Comparison of ENCODE assay signal across 11 cellular contexts in the genomic region with DNA sequence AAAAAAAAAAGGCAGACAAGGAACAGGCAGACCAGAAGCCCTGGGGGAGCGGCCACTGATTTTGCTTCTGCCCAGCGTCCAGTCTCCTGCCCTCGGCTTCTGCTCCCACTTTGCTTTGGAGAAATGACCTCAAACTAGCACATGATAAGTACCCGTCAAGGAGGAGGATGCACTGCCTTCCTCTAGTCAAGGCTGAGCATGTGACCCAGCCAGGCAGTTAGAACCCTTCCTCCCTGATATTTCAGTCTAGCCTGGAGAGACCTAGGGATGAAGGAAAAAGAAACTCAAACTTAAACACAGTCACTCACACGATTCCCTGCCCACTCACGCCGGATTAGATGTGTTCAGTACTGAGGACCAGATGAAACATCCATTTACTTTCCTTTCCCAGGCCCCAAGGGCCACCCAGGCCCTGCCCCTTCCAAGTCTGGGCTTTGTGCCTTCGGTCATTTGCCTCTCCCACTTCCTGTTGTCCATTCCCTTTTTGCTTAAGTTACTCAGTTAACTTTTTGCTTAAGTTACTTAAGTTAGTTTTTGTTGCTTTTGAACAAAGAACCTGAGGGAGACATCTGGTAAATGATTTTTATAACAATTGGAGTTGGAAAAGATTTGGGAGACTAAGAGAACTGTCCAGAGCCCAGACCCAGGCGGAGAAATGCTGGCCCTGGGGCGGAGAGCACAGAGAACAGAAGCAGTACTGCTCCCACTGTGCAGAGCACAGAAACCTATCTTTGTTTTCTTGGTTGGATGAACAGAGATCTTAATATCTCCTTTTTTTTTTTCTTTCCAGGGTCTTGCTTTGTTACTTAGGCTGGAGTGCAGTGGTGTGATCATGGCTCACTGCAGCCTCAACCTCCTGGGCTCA. TPM values are rescaled to one million over a fixed set of nuclear protein-coding genes. Genes with fewer than 3 reads are reported as not detected.
A peak's percentile ranks its signal among the peaks of the same experiment; 100 is the strongest.
DNase-seq lines count a peak whose midpoint lies in the region; ATAC-seq and TF ChIP-seq lines count a peak whose summit lies in the region.
"Had no signal": no experiment of that assay in that cellular context is flagged by ENCODE, and none has a peak within 500 bp of the region (broad histone marks: within the 10 kb centered on the region; RNA-seq: fewer than 3 reads in every experiment).

No MANE protein-coding gene starts in this region.

- no TSS peak for BruUV-seq in PC-3 (replicated peaks; lab: Mats Ljungman, UMichigan)

- H3K4me2 ChIP-seq in PC-3 (ENCODE audit: low read length), result no peak overlapping the region

- H3K4me3 ChIP-seq in PC-3 (ENCODE audit: low read length) (no peak overlapping the region), fibroblast of mammary gland (ENCODE audit: control insufficient read depth, low read depth, low read length) (no peak overlapping the region), thoracic aorta (peak overlapping the region; percentile 22)

- DNase-seq in PC-3 (no peak), fibroblast of mammary gland (ENCODE audit: low read depth) (peak; percentile 79), mesothelial cell of epicardium (ENCODE audit: low spot score in 2 of 2, unreplicated experiment in 2 of 2) (no peak), thoracic aorta (ENCODE audit: low spot score) (no peak), SKM-1 (lab: John Stamatoyannopoulos, UW; ENCODE audit: unreplicated experiment) (no peak), left colon (no peak)
- no peak for DNase-seq in NK-92 treated with Interleukin-12 subunit alpha and Interleukin-12 subunit beta, amount 100 ng/mL, for 24 hours (lab: John Stamatoyannopoulos, UW)
- no peak for DNase-seq in stimulated activated naive B cell treated with anti-CD40 and anti-IgM and Interleukin-4, amounts not matched to agents 10 μg/mL and 1 μg/mL and 100 μg/mL, for 72 hours
- DNase-seq: NCI-H446 treated with DMSO at 0.1 percent for 48 hours; stimulated activated CD4-positive, alpha-beta T cell treated with anti-CD3 and anti-CD28 coated beads, Interleukin-2, amount 100 ng/mL, for 24 hours had no signal

- H3K4me1 ChIP-seq in PC-3 (ENCODE audit: insufficient read depth, low read length) (0 out of 2 replicates have a peak, but pooled peaks cover 5% of the 10 kb centered on the region), thoracic aorta (ENCODE audit: control insufficient read depth in 1 of 2, low read depth in 2 of 2) (peaks cover 3 to 11% of the 10 kb centered on the region in 2 donors)

- H3K27ac Mint-ChIP-seq in mesothelial cell of epicardium, result peak overlapping the region; percentile 9
- no peak overlapping the region for H3K27ac Mint-ChIP-seq in stimulated activated naive B cell treated with anti-CD40 and anti-IgM and Interleukin-4, amounts not matched to agents 10 μg/mL and 1 μg/mL and 100 μg/mL, for 72 hours
- H3K27ac Mint-ChIP-seq: T-cell had no signal

- no peaks in the 10 kb centered on the region for H3K9me3 ChIP-seq in PC-3 (ENCODE audit: low read length)
- no peaks in the 10 kb centered on the region for H3K9me3 ChIP-seq in thoracic aorta

- no peaks in the 10 kb centered on the region for H3K9me2 ChIP-seq in PC-3 (replicated peaks; ENCODE audit: low read length)

- peaks cover 3% of the 10 kb centered on the region for H3K9me3 Mint-ChIP-seq in mesothelial cell of epicardium
- H3K9me3 Mint-ChIP-seq in stimulated activated naive B cell treated with anti-CD40 and anti-IgM and Interleukin-4, amounts not matched to agents 10 μg/mL and 1 μg/mL and 100 μg/mL, for 72 hours, result no peaks in the 10 kb centered on the region
- H3K9me3 Mint-ChIP-seq: T-cell had no signal

- H3F3A ChIP-seq in PC-3 (ENCODE audit: low read length, unreplicated experiment), result no peaks in the 10 kb centered on the region

- POLR2A ChIA-PET in PC-3 (lab: Charles Lee; ENCODE audit: unreplicated experiment), result no interaction called here

- peaks cover 3% of the 10 kb centered on the region for H3K4me1 Mint-ChIP-seq in mesothelial cell of epicardium
- H3K4me1 Mint-ChIP-seq in stimulated activated naive B cell treated with anti-CD40 and anti-IgM and Interleukin-4, amounts not matched to agents 10 μg/mL and 1 μg/mL and 100 μg/mL, for 72 hours, result peaks cover 7 to 13% of the 10 kb centered on the region in 2 donors

- ATAC-seq in PC-3 (peak; percentile 71), thoracic aorta (ENCODE audit: insufficient number of reproducible peaks, low FRiP score, low read depth) (peak; percentile 76), left colon (no peak)
- ATAC-seq in stimulated activated naive B cell treated with anti-CD40 and anti-IgM and Interleukin-4, amounts not matched to agents 10 μg/mL and 1 μg/mL and 100 μg/mL, for 72 hours (replicated peaks), result no peak
- ATAC-seq: T-cell had no signal

- H3K27ac ChIP-seq in PC-3 (ENCODE audit: low read length) (no peak overlapping the region), thoracic aorta (peak overlapping the region; percentile 53 to 64)

- H3K79me2 ChIP-seq in PC-3 (ENCODE audit: low read length), result no peaks in the 10 kb centered on the region

- CTCF ChIA-PET in PC-3 (lab: Charles Lee), result no interaction called here

- no peaks in the 10 kb centered on the region for H4K20me1 ChIP-seq in PC-3 (ENCODE audit: low read length)

- H3K4me3 Mint-ChIP-seq in mesothelial cell of epicardium, result no peak overlapping the region
- no peak overlapping the region for H3K4me3 Mint-ChIP-seq in stimulated activated naive B cell treated with anti-CD40 and anti-IgM and Interleukin-4, amounts not matched to agents 10 μg/mL and 1 μg/mL and 100 μg/mL, for 72 hours
- H3K4me3 Mint-ChIP-seq: T-cell had no signal

- no peaks in the 10 kb centered on the region for H3K27me3 Mint-ChIP-seq in mesothelial cell of epicardium (ENCODE audit: low read depth)
- H3K27me3 Mint-ChIP-seq in stimulated activated naive B cell treated with anti-CD40 and anti-IgM and Interleukin-4, amounts not matched to agents 10 μg/mL and 1 μg/mL and 100 μg/mL, for 72 hours, result peaks cover 7 to 15% of the 10 kb centered on the region in 2 donors

- H3K36me3 ChIP-seq in PC-3 (ENCODE audit: low read depth, low read length) (no peaks in the 10 kb centered on the region), thoracic aorta (no peaks in the 10 kb centered on the region)

- intact Hi-C loops in PC-3 (cut with micrococcal nuclease), result no loop called here
- intact Hi-C loops in left colon (cut with DNase I, micrococcal nuclease), result no loop called here

- no peak overlapping the region for H3K9ac ChIP-seq in PC-3 (ENCODE audit: low read length)

- no peak for TF ChIP-seq CTCF in PC-3 (conservative IDR thresholded peaks at IDR 0.05; ENCODE audit: low read depth, low read length)
- no peak for TF ChIP-seq CTCF in fibroblast of mammary gland (conservative IDR thresholded peaks at IDR 0.05; ENCODE audit: control insufficient read depth, insufficient read depth, low read depth, low read length)
- TF ChIP-seq CTCF in mesothelial cell of epicardium (IDR thresholded peaks at IDR 0.05; ENCODE audit: unreplicated experiment), result no peak
- no peak for TF ChIP-seq CTCF in thoracic aorta (IDR thresholded peaks at IDR 0.05)

- peak overlapping the region; percentile 38 for H2AFZ ChIP-seq in PC-3 (ENCODE audit: low read length)

- H3K36me3 Mint-ChIP-seq in mesothelial cell of epicardium, result no peaks in the 10 kb centered on the region
- H3K36me3 Mint-ChIP-seq in stimulated activated naive B cell treated with anti-CD40 and anti-IgM and Interleukin-4, amounts not matched to agents 10 μg/mL and 1 μg/mL and 100 μg/mL, for 72 hours, result no peaks in the 10 kb centered on the region
- H3K36me3 Mint-ChIP-seq: T-cell had no signal

- H3K27me3 ChIP-seq in PC-3 (ENCODE audit: low read length) (no peaks in the 10 kb centered on the region), thoracic aorta (replicated peaks; ENCODE audit: insufficient read depth) (no peaks in the 10 kb centered on the region)

RNA-seq across cellular contexts. Expression of a gene that starts 23.0 kb away (rescaled TPM):
- total RNA-seq in PC-3 (2014; rRNA removed) (43.2 and 45.6 TPM in 2 replicates), mesothelial cell of epicardium (46.0 to 56.5 TPM (median 48.9 TPM) in 3 replicates), thoracic aorta (10 to 100 TPM; 38.9 to 56.3 TPM), left colon (10 to 100 TPM in 1 of 2 donors, 1 to 10 TPM in 1; 4.3 to 13.4 TPM)

Comparison
In these comparisons a context has a peak if more than half of its experiments do, and no peak if none do; other contexts are left out.
1. ATAC-seq: peak in PC-3 (single experiment) and thoracic aorta (single experiment); none in stimulated activated naive B cell treated with anti-CD40 and anti-IgM and Interleukin-4, amounts not matched to agents 10 μg/mL and 1 μg/mL and 100 μg/mL, for 72 hours (0 of 2) and left colon (single experiment).